ENCODE assay signal across 8 cellular contexts in the genomic region with DNA sequence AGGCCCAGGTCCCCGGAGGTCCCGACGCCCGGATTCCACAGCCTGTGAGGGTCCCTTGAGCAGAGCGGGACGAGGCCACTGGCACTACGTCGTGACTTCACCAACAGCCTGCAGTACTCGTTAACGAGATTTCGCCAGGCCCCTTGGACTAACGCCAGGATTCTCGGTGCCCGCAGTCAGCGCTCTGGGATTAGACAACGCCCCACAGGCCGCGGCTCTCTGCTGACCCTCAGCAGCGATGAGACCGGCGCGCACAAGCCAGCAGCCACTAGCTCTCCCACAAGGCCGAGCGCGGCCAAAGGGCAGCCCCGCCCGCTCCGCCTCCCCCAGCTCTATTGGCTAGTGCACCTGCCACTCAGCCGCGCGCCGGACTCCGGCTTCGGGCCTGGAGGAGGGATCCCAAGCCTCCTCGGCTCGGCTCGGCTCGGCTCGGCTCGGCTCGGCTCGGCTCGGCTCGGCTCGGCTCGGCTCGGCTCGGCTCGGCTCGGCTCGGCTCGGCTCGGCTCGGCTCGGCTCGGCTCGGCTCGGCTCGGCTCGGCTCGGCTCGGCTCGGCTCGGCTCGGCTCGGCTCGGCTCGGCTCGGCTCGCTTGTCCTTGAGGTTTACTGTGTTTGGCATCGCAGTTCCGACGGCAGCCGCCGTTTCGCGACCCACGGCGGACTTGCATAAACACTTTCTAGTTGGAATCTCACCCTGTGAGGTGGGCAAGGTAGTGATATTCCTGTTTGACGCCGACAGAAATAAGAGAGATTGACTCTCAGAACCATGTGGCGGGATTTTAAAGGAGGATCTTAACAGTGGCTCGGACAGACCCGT.
DNase-seq lines count a peak whose midpoint lies in the region; TF ChIP-seq lines count a peak whose summit lies in the region.

No MANE protein-coding gene starts in this region.

- H3K27ac ChIP-seq in endodermal cell (ENCODE audit: low read depth, low read length) = peak overlapping the region; percentile 94
- H3K27ac ChIP-seq in mesodermal cell (ENCODE audit: low read depth, low read length, severe bottlenecking) = peak overlapping the region; percentile 95

- peaks cover 15% of the 10 kb centered on the region for H3K4me1 ChIP-seq in endodermal cell (ENCODE audit: control insufficient read depth, insufficient read depth, low read length)
- peaks cover 5% of the 10 kb centered on the region for H3K4me1 ChIP-seq in mesodermal cell (ENCODE audit: control insufficient read depth, insufficient read depth, low read length, poor library complexity, severe bottlenecking)

- no peaks in the 10 kb centered on the region for H3K36me3 Mint-ChIP-seq in endodermal cell (ENCODE audit: low read depth)

- H3K4me1 Mint-ChIP-seq in endodermal cell = peaks cover 37% of the 10 kb centered on the region

- peak; percentile 98 for DNase-seq in COLO829 (ENCODE audit: low spot score)
- DNase-seq in GM20000 (ENCODE audit: low spot score) = peak; percentile 99
- peak; percentile 52 for DNase-seq in HS-5 (ENCODE audit: low read depth)
- peak; percentile 81 to 96 for DNase-seq in NOMO-1 (lab: John Stamatoyannopoulos, UW; ENCODE audit: unreplicated experiment in 2 of 2)
- DNase-seq in activated CD8-positive, alpha-beta memory T cell treated with anti-CD3 and anti-CD28 coated beads, Interleukin-2, amount 50 U/mL, for 24 hours (ENCODE audit: extremely low read depth) = peak; percentile 76
- DNase-seq in endodermal cell = peak; percentile 100
- peak; percentile 86 to 87 for DNase-seq in stimulated activated CD8-positive, alpha-beta memory T cell treated with anti-CD3 and anti-CD28 coated beads, Interleukin-15, amount 100 ng/mL, for 4 hours (ENCODE audit: low read depth in 2 of 2)

- H3K36me3 ChIP-seq in endodermal cell (ENCODE audit: control insufficient read depth, insufficient read depth, low read length) (no peaks in the 10 kb centered on the region), mesodermal cell (ENCODE audit: control insufficient read depth, insufficient read depth, low read length) (no peaks in the 10 kb centered on the region)

- H3K9me3 ChIP-seq in endodermal cell (ENCODE audit: control insufficient read depth, low read length) = no peaks in the 10 kb centered on the region
- H3K9me3 ChIP-seq in mesodermal cell (ENCODE audit: control insufficient read depth, low read length) = no peaks in the 10 kb centered on the region

- H3K9ac ChIP-seq in endodermal cell (ENCODE audit: extremely low read depth, low read length, poor library complexity, severe bottlenecking) = peak overlapping the region; percentile 83

- no peak for TF ChIP-seq CTCF in GM20000 (IDR thresholded peaks at IDR 0.05; ENCODE audit: extremely low read depth, missing control alignments)
- TF ChIP-seq CTCF in endodermal cell (conservative IDR thresholded peaks at IDR 0.05) = no peak

- peak overlapping the region; percentile 80 for H3K4me3 Mint-ChIP-seq in endodermal cell

- 2% methylated on average over 34 to 65 of the region's 84 CpGs for WGBS in endodermal cell (ENCODE audit: insufficient coverage in 1 of 2, insufficient read length in 1 of 2), 2 experiments
- WGBS in mesodermal cell (ENCODE audit: insufficient coverage in 2 of 2), 2 experiments = 1 to 2% methylated on average over 32 to 41 of the region's 84 CpGs

- H3K27ac Mint-ChIP-seq in endodermal cell = peak overlapping the region; percentile 97

- peak overlapping the region; percentile 85 for H3K4me3 ChIP-seq in endodermal cell (ENCODE audit: low read length)
- H3K4me3 ChIP-seq in mesodermal cell (ENCODE audit: extremely low read depth, insufficient read depth, low read length, poor library complexity, severe bottlenecking) = peak overlapping the region; percentile 55

- no peaks in the 10 kb centered on the region for H3K9me3 Mint-ChIP-seq in endodermal cell

- peaks cover 2% of the 10 kb centered on the region for H3K27me3 Mint-ChIP-seq in endodermal cell (ENCODE audit: insufficient read depth)

- no peaks in the 10 kb centered on the region for H3K27me3 ChIP-seq in endodermal cell (ENCODE audit: control insufficient read depth, insufficient read depth, low read length, poor library complexity, severe bottlenecking)

Comparison
In these comparisons a context has a peak if more than half of its experiments do, and no peak if none do; other contexts are left out.
1. Peak in every context shown above with its lines: DNase-seq, H3K4me3 ChIP-seq and H3K27ac ChIP-seq.